ENCODE assay signal across 9 cellular contexts in genomic region chr19:52735734-52736133, GRCh38. TPM values are rescaled to one million over a fixed set of nuclear protein-coding genes. Genes with fewer than 3 reads are reported as not detected.
DNase-seq lines count a peak whose midpoint lies in the region; ATAC-seq, FAIRE-seq and TF ChIP-seq lines count a peak whose summit lies in the region.
"Had no signal": no experiment of that assay in that cellular context is flagged by ENCODE, and none has a peak within 500 bp of the region (broad histone marks: within the 10 kb centered on the region; RNA-seq: fewer than 3 reads in every experiment).

No MANE protein-coding gene starts in this region.

- no peaks in the 10 kb centered on the region for H3K36me3 ChIP-seq in ascending aorta

- H3K4me1 ChIP-seq in ascending aorta = peaks cover 0 to 5% of the 10 kb centered on the region in 2 donors

- peak overlapping the region in 1 of 2 donors; percentile 81 for H3K4me3 ChIP-seq in ascending aorta

- H3K27me3 ChIP-seq in ascending aorta = no peaks in the 10 kb centered on the region

- ATAC-seq in sciatic nerve = peak; percentile 67
- ATAC-seq in GM18502 (IDR thresholded peaks at IDR 0.05; ENCODE audit: poor library complexity, unreplicated experiment) = no peak
- no peak for ATAC-seq in GM18870 (IDR thresholded peaks at IDR 0.05; ENCODE audit: unreplicated experiment)

- peaks cover 21% of the 10 kb centered on the region for H3K36me3 Mint-ChIP-seq in T-helper 1 cell treated with Interleukin-12 subunit alpha and Interleukin-12 subunit beta and Interleukin-4 antibody, amounts not matched to agents 30 μg/mL and 1 μg/mL, for 36 hours (ENCODE audit: low read depth)

- peak overlapping the region; percentile 86 for H3K4me3 Mint-ChIP-seq in T-helper 1 cell treated with Interleukin-12 subunit alpha and Interleukin-12 subunit beta and Interleukin-4 antibody, amounts not matched to agents 30 μg/mL and 1 μg/mL, for 36 hours

- no peak for DNase-seq in T-helper 1 cell
- peak; percentile 14 to 77 for DNase-seq in ascending aorta (ENCODE audit: low spot score in 2 of 2)
- peak; percentile 69 for DNase-seq in iPS DF 4.7 (ENCODE audit: extremely low read depth, low spot score)
- DNase-seq in sciatic nerve (ENCODE audit: low spot score) = peak; percentile 80
- no peak for DNase-seq in urothelium cell line (ENCODE audit: low spot score)

- peaks cover 22% of the 10 kb centered on the region for H3K9me3 Mint-ChIP-seq in T-helper 1 cell treated with Interleukin-12 subunit alpha and Interleukin-12 subunit beta and Interleukin-4 antibody, amounts not matched to agents 30 μg/mL and 1 μg/mL, for 36 hours

- intact Hi-C loops in ascending aorta (cut with DNase I) = loop anchor here (1.0 to 10.0 kb wide), 9 partner anchors 45 to 367 kb away; partner anchors contain the start of genes ZNF160, ZNF320, ZNF528 and ZNF600
- intact Hi-C loops in sciatic nerve (cut with DNase I) = no loop called here

- TF ChIP-seq CTCF in ascending aorta (IDR thresholded peaks at IDR 0.05) = no peak

- H3K27ac ChIP-seq in ascending aorta = peak overlapping the region; percentile 78 to 88
- H3K27ac ChIP-seq: SK-N-MC had no signal

- no peaks in the 10 kb centered on the region for H3K27me3 Mint-ChIP-seq in T-helper 1 cell treated with Interleukin-12 subunit alpha and Interleukin-12 subunit beta and Interleukin-4 antibody, amounts not matched to agents 30 μg/mL and 1 μg/mL, for 36 hours (ENCODE audit: low read depth)

- H3K9me3 ChIP-seq in ascending aorta = no peaks in the 10 kb centered on the region

- H3K27ac Mint-ChIP-seq in T-helper 1 cell treated with Interleukin-12 subunit alpha and Interleukin-12 subunit beta and Interleukin-4 antibody, amounts not matched to agents 30 μg/mL and 1 μg/mL, for 36 hours = peak overlapping the region; percentile 67

- FAIRE-seq in urothelium cell line (lab: Jason Lieb, UNC) = no peak

- peaks cover 19% of the 10 kb centered on the region for H3K4me1 Mint-ChIP-seq in T-helper 1 cell treated with Interleukin-12 subunit alpha and Interleukin-12 subunit beta and Interleukin-4 antibody, amounts not matched to agents 30 μg/mL and 1 μg/mL, for 36 hours (ENCODE audit: low read depth)

RNA-seq across cellular contexts. Expression of gene ZNF611, which starts 0.9 kb away (rescaled TPM):
- total RNA-seq in ascending aorta = 13.1 TPM
- 26.6 TPM for total RNA-seq in sciatic nerve

RNA-seq across cellular contexts. Expression of gene ZNF600, which starts 50.9 kb away (rescaled TPM):
- total RNA-seq in ascending aorta (4.8 TPM), sciatic nerve (12.3 TPM)

Comparison
In these comparisons a context has a peak if more than half of its experiments do, and no peak if none do; other contexts are left out.
1. DNase-seq: peak in ascending aorta (2 of 2), iPS DF 4.7 (single experiment) and sciatic nerve (single experiment); none in T-helper 1 cell (0 of 5) and urothelium cell line (single experiment).